8 cellular contexts compared by ENCODE assay signal in the genomic region with DNA sequence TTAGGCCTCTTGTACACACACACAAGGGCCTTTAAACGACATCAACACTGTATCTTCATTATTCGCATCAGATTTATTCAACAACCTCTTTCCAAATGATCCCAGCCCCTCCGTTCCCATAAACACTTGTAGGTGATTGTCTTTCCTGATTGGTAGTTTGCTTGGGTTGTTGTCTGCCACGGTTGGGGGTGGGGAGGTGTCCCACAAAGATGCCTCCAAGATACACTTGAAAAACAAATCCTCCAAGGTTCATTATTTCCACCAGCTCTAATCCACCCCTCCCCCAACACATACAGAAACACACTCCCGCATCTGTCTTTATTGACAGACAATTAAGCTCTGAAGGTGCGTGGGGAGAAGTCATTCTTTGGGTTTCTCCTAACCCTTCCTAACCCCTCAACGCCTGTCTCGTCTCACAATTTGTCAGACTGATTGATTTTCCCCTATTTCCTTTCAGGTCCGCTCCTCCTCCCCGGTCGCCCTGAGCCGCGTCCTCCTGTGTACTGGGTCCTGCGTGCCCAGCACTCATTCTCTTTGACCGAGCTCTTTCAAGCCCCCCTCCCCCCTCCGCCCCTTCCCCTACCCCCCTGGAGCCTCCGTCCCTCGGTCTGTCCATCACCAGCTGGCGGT. TPM values are rescaled to one million over a fixed set of nuclear protein-coding genes. Genes with fewer than 3 reads are reported as not detected.
DNase-seq lines count a peak whose midpoint lies in the region; ATAC-seq lines count a peak whose summit lies in the region.

No MANE protein-coding gene starts in this region.

- H3K27me3 ChIP-seq in SJSA1 (replicated peaks), result no peaks in the 10 kb centered on the region

- peaks cover 41% of the 10 kb centered on the region for H3K36me3 ChIP-seq in SJSA1

- ATAC-seq in stimulated activated naive CD8-positive, alpha-beta T cell treated with anti-CD3 and anti-CD28 coated beads, Interleukin-15, Interleukin-2, amounts not matched to agents 100 U/mL and 50 U/mL, for 24 hours, result no peak
- no peak for ATAC-seq in GM21528 (IDR thresholded peaks at IDR 0.05; ENCODE audit: low FRiP score, unreplicated experiment)

- no peak overlapping the region for H3K27ac ChIP-seq in SJSA1

- no peaks in the 10 kb centered on the region for H3K9me3 ChIP-seq in SJSA1 (replicated peaks)

- H3K4me3 ChIP-seq in SJSA1, result peak overlapping the region; percentile 67

- DNase-seq in activated T-cell treated with anti-CD3 and anti-CD28 coated beads for 1 hour (ENCODE audit: low read depth), result peak; percentile 11
- DNase-seq in activated T-cell treated with anti-CD3 and anti-CD28 coated beads for 4 hours, result no peak
- peak in 1 of 2 experiments; percentile 33 for DNase-seq in SJSA1 (ENCODE audit: low read depth in 1 of 2, low spot score in 2 of 2)
- peak; percentile 26 for DNase-seq in central memory CD4-positive, alpha-beta T cell
- DNase-seq in left kidney (ENCODE audit: low read depth, low spot score), result peak; percentile 34
- DNase-seq in stimulated activated naive CD8-positive, alpha-beta T cell treated with anti-CD3 and anti-CD28 coated beads, Interleukin-15, Interleukin-2, amounts not matched to agents 100 U/mL and 50 U/mL, for 24 hours, result peak; percentile 28
- DNase-seq in activated CD4-positive, CD25-positive, alpha-beta regulatory T cell treated with anti-CD3 and anti-CD28 coated beads, Interleukin-2, amount 50 U/mL, for 72 hours, result no peak

- peaks cover 37% of the 10 kb centered on the region for H3K4me1 ChIP-seq in SJSA1 (replicated peaks)

RNA-seq across cellular contexts. Expression of a gene that starts 1.4 kb away (rescaled TPM):
- 29.4 and 37.2 TPM in 2 replicates for total RNA-seq in SJSA1 (2014; rRNA removed; shearing (Covaris generic))

Comparison
In these comparisons a context has a peak if more than half of its experiments do, and no peak if none do; other contexts are left out.
1. DNase-seq: peak in activated T-cell treated with anti-CD3 and anti-CD28 coated beads for 1 hour (single experiment), central memory CD4-positive, alpha-beta T cell (single experiment), left kidney (single experiment) and stimulated activated naive CD8-positive, alpha-beta T cell treated with anti-CD3 and anti-CD28 coated beads, Interleukin-15, Interleukin-2, amounts not matched to agents 100 U/mL and 50 U/mL, for 24 hours (single experiment); none in activated T-cell treated with anti-CD3 and anti-CD28 coated beads for 4 hours (single experiment) and activated CD4-positive, CD25-positive, alpha-beta regulatory T cell treated with anti-CD3 and anti-CD28 coated beads, Interleukin-2, amount 50 U/mL, for 72 hours (single experiment).